Comparison of ENCODE assay signal across 13 cellular contexts in genomic region chr10:32949221-32949678, GRCh38. TPM values are rescaled to one million over a fixed set of nuclear protein-coding genes. Genes with fewer than 3 reads are reported as not detected.
DNase-seq lines count a peak whose midpoint lies in the region; ATAC-seq and TF ChIP-seq lines count a peak whose summit lies in the region.
"Had no signal": no experiment of that assay in that cellular context is flagged by ENCODE, and none has a peak within 500 bp of the region (broad histone marks: within the 10 kb centered on the region; RNA-seq: fewer than 3 reads in every experiment).

No MANE protein-coding gene starts in this region.

- no peaks in the 10 kb centered on the region for H3K9me3 ChIP-seq in CD4-positive, alpha-beta memory T cell (ENCODE audit: control insufficient read depth in 1 of 2, low read length in 2 of 2)
- no peaks in the 10 kb centered on the region for H3K9me3 ChIP-seq in RWPE2 (ENCODE audit: severe bottlenecking)

- peak overlapping the region; percentile 20 to 84 (median 65) for H3K27ac Mint-ChIP-seq in CD4-positive, alpha-beta memory T cell
- peak overlapping the region in 5 of 6 donors; percentile 8 to 85 (median 44) for H3K27ac Mint-ChIP-seq in immature natural killer cell

- no peak for TF ChIP-seq CTCF in RWPE2 (IDR thresholded peaks at IDR 0.05; ENCODE audit: poor library complexity, severe bottlenecking)

- POLR2A ChIA-PET in CD4-positive, alpha-beta memory T cell (lab: Charles Lee; ENCODE audit: partially characterized antibody) = interaction anchor here (0.6 to 1.5 kb wide), 2 partner anchors 9 to 26 kb away, joined by 3 read pairs; no protein-coding TSS in a partner anchor

- ATAC-seq in GM18868 (IDR thresholded peaks at IDR 0.05; ENCODE audit: unreplicated experiment) (peak; percentile 52), RWPE2 (ENCODE audit: low read depth) (no peak), GM18519 (IDR thresholded peaks at IDR 0.05; ENCODE audit: low FRiP score, unreplicated experiment) (no peak)
- ATAC-seq: sciatic nerve, SK-N-SH treated with all-trans-retinoic acid at 6 μM for 48 hours had no signal

- H3K9me3 Mint-ChIP-seq in CD4-positive, alpha-beta memory T cell = no peaks in the 10 kb centered on the region
- H3K9me3 Mint-ChIP-seq in immature natural killer cell = no peaks in the 10 kb centered on the region

- no peaks in the 10 kb centered on the region for H3K36me3 ChIP-seq in CD4-positive, alpha-beta memory T cell (ENCODE audit: insufficient read depth, low read length)
- H3K36me3 ChIP-seq in RWPE2 (ENCODE audit: low read depth) = peaks cover 60% of the 10 kb centered on the region
- H3K36me3 ChIP-seq: cardiac muscle cell had no signal

- no peaks in the 10 kb centered on the region for H3K27me3 ChIP-seq in CD4-positive, alpha-beta memory T cell (ENCODE audit: insufficient read depth, low read length)
- no peaks in the 10 kb centered on the region for H3K27me3 ChIP-seq in RWPE2 (ENCODE audit: insufficient read depth, poor library complexity, severe bottlenecking)
- H3K27me3 ChIP-seq: BLaER1 treated with 17β-estradiol and CSF1 and Interleukin-3, amounts not matched to agents 10 nM and 100 nM; cardiac muscle cell had no signal

- DNase-seq in CD4-positive, alpha-beta memory T cell = no peak
- DNase-seq in RWPE2 (ENCODE audit: low spot score) = no peak
- no peak for DNase-seq in immature natural killer cell
- DNase-seq in occipital lobe (lab: John Stamatoyannopoulos, UW) = no peak
- DNase-seq in glomerular visceral epithelial cell (ENCODE audit: extremely low spot score) = no peak
- DNase-seq in cardiac septum (ENCODE audit: low spot score) = no peak
- DNase-seq: activated CD4-positive, alpha-beta T cell treated with anti-CD3 and anti-CD28 coated beads for 1 hour had no signal

- H3K4me3 Mint-ChIP-seq in CD4-positive, alpha-beta memory T cell = peak overlapping the region in 6 of 8 donors; percentile 35 to 82 (median 62)
- H3K4me3 Mint-ChIP-seq in immature natural killer cell = peak overlapping the region in 3 of 5 donors; percentile 59 to 69 (median 63)

- peaks cover 25 to 44% of the 10 kb centered on the region in 2 donors for H3K36me3 Mint-ChIP-seq in CD4-positive, alpha-beta memory T cell
- H3K36me3 Mint-ChIP-seq in immature natural killer cell = no peaks in the 10 kb centered on the region

- H3K4me1 Mint-ChIP-seq in CD4-positive, alpha-beta memory T cell = peaks cover 67 to 95% (median 79%) of the 10 kb centered on the region in 4 donors
- peaks cover 86 to 96% of the 10 kb centered on the region in 2 donors for H3K4me1 Mint-ChIP-seq in immature natural killer cell

- H3K4me3 ChIP-seq in CD4-positive, alpha-beta memory T cell (ENCODE audit: low read length in 2 of 2) = no peak overlapping the region
- no peak overlapping the region for H3K4me3 ChIP-seq in RWPE2 (ENCODE audit: severe bottlenecking)
- H3K4me3 ChIP-seq: BLaER1 treated with 17β-estradiol and CSF1 and Interleukin-3, amounts not matched to agents 10 nM and 100 nM; cardiac muscle cell had no signal

- intact Hi-C loops in CD4-positive, alpha-beta memory T cell (cut with micrococcal nuclease) = no loop called here
- intact Hi-C loops in cardiac septum (cut with DNase I) = no loop called here

- H3K27me3 Mint-ChIP-seq in CD4-positive, alpha-beta memory T cell = no peaks in the 10 kb centered on the region
- H3K27me3 Mint-ChIP-seq in immature natural killer cell (ENCODE audit: low read depth in 3 of 3) = peaks cover 0 to 4% (median 3%) of the 10 kb centered on the region in 3 donors

- CTCF ChIA-PET in CD4-positive, alpha-beta memory T cell (lab: Charles Lee; ENCODE audit: partially characterized antibody) = no interaction called here

- H3K27ac ChIP-seq in CD4-positive, alpha-beta memory T cell (ENCODE audit: low read depth, low read length) = peak overlapping the region; percentile 43
- H3K27ac ChIP-seq in RWPE2 (ENCODE audit: poor library complexity, severe bottlenecking) = peak overlapping the region; percentile 95
- H3K27ac ChIP-seq: BLaER1 treated with 17β-estradiol and CSF1 and Interleukin-3, amounts not matched to agents 10 nM and 100 nM had no signal

- peaks cover 99% of the 10 kb centered on the region for H3K4me1 ChIP-seq in CD4-positive, alpha-beta memory T cell (ENCODE audit: insufficient read depth, low read length)
- H3K4me1 ChIP-seq in RWPE2 (ENCODE audit: insufficient read depth, poor library complexity, severe bottlenecking) = peaks cover 87% of the 10 kb centered on the region

RNA-seq across cellular contexts. Expression of gene ITGB1, which starts 8.8 kb away (rescaled TPM):
- 100 to 1,000 TPM; 420 to 435 TPM for total RNA-seq in CD4-positive, alpha-beta memory T cell
- 100 to 1,000 TPM; 634 to 758 TPM for polyA plus RNA-seq in CD4-positive, alpha-beta memory T cell
- polyA plus RNA-seq in immature natural killer cell = 100 to 1,000 TPM; 241 to 320 (median 276) TPM
- total RNA-seq in occipital lobe (102 TPM), cardiac septum (715 TPM)
